In genomic region chr2:113157897-113158753, GRCh38 we compare ENCODE assay signal across 8 cellular contexts.
DNase-seq lines count a peak whose midpoint lies in the region; ATAC-seq and FAIRE-seq lines count a peak whose summit lies in the region.

No MANE protein-coding gene starts in this region.

- peak overlapping the region; percentile 66 for H3K9ac ChIP-seq in ES-I3 (ENCODE audit: low read depth, low read length)

- DNase-seq in NCI-H226 (peak; percentile 55), non-pigmented ciliary epithelial cell (ENCODE audit: low read depth) (peak; percentile 49), GM19239 (ENCODE audit: insufficient read length, low spot score) (no peak), HK-2 (ENCODE audit: unreplicated experiment) (no peak), NCI-H1048 (lab: John Stamatoyannopoulos, UW) (no peak)
- no peak for DNase-seq in effector memory CD8-positive, alpha-beta T cell

- no peaks in the 10 kb centered on the region for H3K36me3 ChIP-seq in ES-I3 (ENCODE audit: insufficient read depth, low read length)

- H3K27ac Mint-ChIP-seq in effector memory CD8-positive, alpha-beta T cell: peak overlapping the region; percentile 69 to 87

- no peaks in the 10 kb centered on the region for H3K9me3 Mint-ChIP-seq in effector memory CD8-positive, alpha-beta T cell

- H3K27me3 Mint-ChIP-seq in effector memory CD8-positive, alpha-beta T cell: no peaks in the 10 kb centered on the region

- peak overlapping the region; percentile 84 for H3K4me3 Mint-ChIP-seq in effector memory CD8-positive, alpha-beta T cell

- peaks cover 12 to 22% of the 10 kb centered on the region in 2 donors for H3K4me1 Mint-ChIP-seq in effector memory CD8-positive, alpha-beta T cell (ENCODE audit: low read depth in 2 of 2)

- no peak for FAIRE-seq in GM19239 (lab: Jason Lieb, UNC)

- H3K4me1 ChIP-seq in ES-I3 (ENCODE audit: insufficient read depth, low read length): peaks cover 3% of the 10 kb centered on the region; the same call in 1 of the 2 replicates

- H3K36me3 Mint-ChIP-seq in effector memory CD8-positive, alpha-beta T cell (ENCODE audit: insufficient read depth): no peaks in the 10 kb centered on the region

- no peaks in the 10 kb centered on the region for H3K9me3 ChIP-seq in ES-I3 (ENCODE audit: control insufficient read depth, insufficient read depth, low read length)

- no peak for ATAC-seq in effector memory CD8-positive, alpha-beta T cell (replicated peaks)
- no peak for ATAC-seq in GM19351 (IDR thresholded peaks at IDR 0.05; ENCODE audit: unreplicated experiment)

Comparison
In these comparisons a context has a peak if more than half of its experiments do, and no peak if none do; other contexts are left out.
1. DNase-seq: peak in NCI-H226 (single experiment) and non-pigmented ciliary epithelial cell (single experiment); none in effector memory CD8-positive, alpha-beta T cell (0 of 3), GM19239 (single experiment), HK-2 (single experiment) and NCI-H1048 (single experiment).